13 cellular contexts compared by ENCODE assay signal in genomic region chr11:11589385-11589890, GRCh38.
"Had no signal": no experiment of that assay in that cellular context is flagged by ENCODE, and none has a peak within 500 bp of the region (broad histone marks: within the 10 kb centered on the region; RNA-seq: fewer than 3 reads in every experiment).

No MANE protein-coding gene starts in this region.

- ATAC-seq: activated CD4-positive, CD25-positive, alpha-beta regulatory T cell treated with anti-CD3 and anti-CD28 coated beads, Interleukin-2, amount 50 U/mL, for 24 hours; heart right ventricle; right lobe of liver; stimulated activated memory B cell treated with anti-CD40 and anti-IgM and Interleukin-4, amounts not matched to agents 10 μg/mL and 1 μg/mL and 100 μg/mL, for 72 hours had no signal

- H3K4me1 ChIP-seq: adrenal gland, breast epithelium, prostate gland, right lobe of liver had no signal

- H3K36me3 ChIP-seq: adrenal gland, breast epithelium, heart right ventricle, prostate gland, right lobe of liver had no signal

- H3K4me3 ChIP-seq: adrenal gland, breast epithelium, heart right ventricle, prostate gland, right lobe of liver had no signal

- DNase-seq: activated naive CD4-positive, alpha-beta T cell treated with anti-CD3 and anti-CD28 coated beads, Interleukin-2, amount 50 U/mL, for 16 hours; activated T-cell treated with anti-CD3 and anti-CD28 coated beads, Interleukin-2, amount 50 U/mL, for 1 hour; adrenal gland; heart right ventricle; midbrain; naive B cell; nucleus accumbens; right lobe of liver; trophoblast cell had no signal

- H3K27me3 ChIP-seq: adrenal gland, breast epithelium, heart right ventricle, right lobe of liver had no signal

- H3K9me3 ChIP-seq: adrenal gland, breast epithelium, heart right ventricle, prostate gland, right lobe of liver had no signal

- H3K27ac ChIP-seq: adrenal gland, breast epithelium, prostate gland, right lobe of liver had no signal
